ENCODE assay signal across 8 cellular contexts in the genomic region with DNA sequence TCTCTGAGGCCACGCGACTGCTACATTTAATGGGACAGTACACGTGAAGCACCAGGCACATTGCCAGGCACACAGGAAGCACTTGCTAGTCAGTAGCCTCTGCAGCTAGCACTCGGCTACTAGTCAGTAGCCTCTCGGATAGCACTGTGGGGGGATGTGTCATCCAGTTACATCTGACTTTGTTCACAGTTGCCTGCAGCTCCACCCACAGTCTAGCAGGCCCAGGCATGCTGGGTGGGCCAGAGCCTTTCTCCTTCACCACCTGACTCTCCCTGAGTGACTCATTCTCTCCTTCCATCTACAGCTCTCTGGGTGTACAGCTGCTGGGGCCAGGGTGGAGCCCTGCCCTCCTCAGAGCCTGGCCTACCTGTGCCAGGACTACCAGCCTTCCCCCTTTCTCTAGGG. TPM values are rescaled to one million over a fixed set of nuclear protein-coding genes. Genes with fewer than 3 reads are reported as not detected.
DNase-seq lines count a peak whose midpoint lies in the region; ATAC-seq and TF ChIP-seq lines count a peak whose summit lies in the region.

No MANE protein-coding gene starts in this region.

- peak; percentile 79 for ATAC-seq in GM18868 (IDR thresholded peaks at IDR 0.05; ENCODE audit: unreplicated experiment)

- H3K4me3 ChIP-seq in AG09309 (ENCODE audit: control insufficient read depth, low read depth, low read length) (no peak overlapping the region), WERI-Rb-1 (ENCODE audit: low read depth, low read length) (no peak overlapping the region), fibroblast of lung (replicated peaks in 1 of 4; ENCODE audit: control extremely low read depth in 1 of 4, insufficient read depth in 1 of 4, low read depth in 3 of 4, low read length in 4 of 4) (no peak overlapping the region), skin epidermis (no peak overlapping the region), Karpas-422 (ENCODE audit: low read length) (no peak overlapping the region)

- peaks cover 49% of the 10 kb centered on the region for H3K36me3 ChIP-seq in WERI-Rb-1
- H3K36me3 ChIP-seq in fibroblast of lung (ENCODE audit: control insufficient read depth, insufficient read depth, low read length), result no peaks in the 10 kb centered on the region
- H3K36me3 ChIP-seq in Karpas-422 (ENCODE audit: insufficient read depth, low read length), result no peaks in the 10 kb centered on the region

- H3K4me2 ChIP-seq in fibroblast of lung (ENCODE audit: extremely low read depth, insufficient read depth, low read length), result no peak overlapping the region
- no peak overlapping the region for H3K4me2 ChIP-seq in Karpas-422 (ENCODE audit: low read depth, low read length, poor library complexity, severe bottlenecking)

- no peaks in the 10 kb centered on the region for H3K27me3 ChIP-seq in WERI-Rb-1 (ENCODE audit: insufficient read depth, low read depth, severe bottlenecking)
- no peaks in the 10 kb centered on the region for H3K27me3 ChIP-seq in fibroblast of lung (ENCODE audit: control insufficient read depth, insufficient read depth, low read length)
- no peaks in the 10 kb centered on the region for H3K27me3 ChIP-seq in Karpas-422 (ENCODE audit: low read length)

- H3K4me1 ChIP-seq in fibroblast of lung (ENCODE audit: control insufficient read depth, extremely low read depth, insufficient read depth, low read length) (peaks cover 9% of the 10 kb centered on the region), Karpas-422 (ENCODE audit: low read length) (no peaks in the 10 kb centered on the region)

- DNase-seq in AG09309 (ENCODE audit: low read depth), result peak; percentile 80
- peak; percentile 90 for DNase-seq in NCI-H1105 (lab: John Stamatoyannopoulos, UW)
- peak; percentile 38 for DNase-seq in WERI-Rb-1
- peak; percentile 88 to 97 for DNase-seq in fibroblast of lung (ENCODE audit: low read depth in 2 of 2)
- DNase-seq in Karpas-422, result no peak
- no peak for DNase-seq in effector CD4-positive, alpha-beta T cell

- TF ChIP-seq CTCF in AG09309 (IDR thresholded peaks at IDR 0.05; ENCODE audit: control insufficient read depth, insufficient read depth, low read depth, low read length, missing control alignments) (peak; percentile 9), WERI-Rb-1 (IDR thresholded peaks at IDR 0.05; ENCODE audit: low read depth, low read length) (no peak), fibroblast of lung (conservative IDR thresholded peaks at IDR 0.05 in 1 of 2, IDR thresholded peaks at IDR 0.05 in 1 of 2; ENCODE audit: low read depth in 1 of 2, low read length in 2 of 2) (no peak)

- H3K79me2 ChIP-seq in fibroblast of lung (ENCODE audit: control insufficient read depth, insufficient read depth, low read length) (no peaks in the 10 kb centered on the region), Karpas-422 (ENCODE audit: low read length) (no peaks in the 10 kb centered on the region)

- no peaks in the 10 kb centered on the region for H4K20me1 ChIP-seq in fibroblast of lung (ENCODE audit: control insufficient read depth, extremely low read depth, insufficient read depth, low read length)
- H4K20me1 ChIP-seq in Karpas-422 (ENCODE audit: insufficient read depth, low read depth, low read length), result no peaks in the 10 kb centered on the region

- no peaks in the 10 kb centered on the region for H3K9me2 ChIP-seq in Karpas-422 (replicated peaks; ENCODE audit: insufficient read depth, low read length)

- H2AFZ ChIP-seq in fibroblast of lung (ENCODE audit: low read length) (no peak overlapping the region), Karpas-422 (ENCODE audit: low read length) (no peak overlapping the region)

- H3K9me3 ChIP-seq in WERI-Rb-1 (ENCODE audit: severe bottlenecking) (no peaks in the 10 kb centered on the region), fibroblast of lung (ENCODE audit: control insufficient read depth, insufficient read depth, low read depth, low read length) (no peaks in the 10 kb centered on the region), Karpas-422 (ENCODE audit: low read length) (no peaks in the 10 kb centered on the region)

- no peak overlapping the region for H3K9ac ChIP-seq in fibroblast of lung (ENCODE audit: insufficient read depth, low read length)
- H3K9ac ChIP-seq in Karpas-422 (ENCODE audit: low read length), result no peak overlapping the region

- H3K27ac ChIP-seq in WERI-Rb-1, result peak overlapping the region; percentile 34; the same call in 1 of the 2 replicates
- H3K27ac ChIP-seq in fibroblast of lung (ENCODE audit: insufficient read depth, low read length), result no peak overlapping the region
- H3K27ac ChIP-seq in skin epidermis, result peak overlapping the region in 19 of 21 experiments; percentile 41 to 89 (median 75)
- no peak overlapping the region for H3K27ac ChIP-seq in Karpas-422 (ENCODE audit: low read length)

RNA-seq across cellular contexts. Expression of a gene that starts 51.5 kb away (rescaled TPM):
- 23.9 and 45.2 TPM in 2 replicates for total RNA-seq in fibroblast of lung
- 39.5 and 52.0 TPM in 2 replicates for polyA plus RNA-seq in fibroblast of lung
- 48.9 and 75.8 TPM in 2 replicates for polyA plus RNA-seq in fibroblast of lung (2012)
- polyA minus RNA-seq in fibroblast of lung (ENCODE audit: low replicate concordance), result 242 and 244 TPM in 2 replicates
- not detected in 2 replicates for total RNA-seq in Karpas-422 (2014; rRNA removed; shearing (Covaris generic); ENCODE audit: low replicate concordance)

Comparison
In these comparisons a context has a peak if more than half of its experiments do, and no peak if none do; other contexts are left out.
1. DNase-seq: peak in AG09309 (single experiment), NCI-H1105 (single experiment), WERI-Rb-1 (single experiment) and fibroblast of lung (2 of 2); none in Karpas-422 (single experiment) and effector CD4-positive, alpha-beta T cell (single experiment).
2. H3K27ac ChIP-seq: peak in WERI-Rb-1 (single experiment) and skin epidermis (19 of 21); none in fibroblast of lung (single experiment) and Karpas-422 (single experiment).
3. RNA of a gene that starts 51.5 kb away (total RNA-seq): 23.9 to 45.2 TPM in fibroblast of lung; not detected in Karpas-422; every median in the first group is over 10 times any median in the second.